ENCODE assay signal across 22 cellular contexts in genomic region chr3:154690413-154690812, GRCh38.
A peak's percentile ranks its signal among the peaks of the same experiment; 100 is the strongest.
DNase-seq lines count a peak whose midpoint lies in the region; ATAC-seq and TF ChIP-seq lines count a peak whose summit lies in the region.
"Had no signal": no experiment of that assay in that cellular context is flagged by ENCODE, and none has a peak within 500 bp of the region (broad histone marks: within the 10 kb centered on the region; RNA-seq: fewer than 3 reads in every experiment).

No MANE protein-coding gene starts in this region.

- POLR2A ChIA-PET in A673 (lab: Charles Lee; ENCODE audit: low non-redundant PET), result no interaction called here

- H3K4me1 ChIP-seq in A673 (ENCODE audit: insufficient read depth, low read length, poor library complexity, severe bottlenecking) (no peaks in the 10 kb centered on the region), esophagus muscularis mucosa (no peaks in the 10 kb centered on the region)
- H3K4me1 ChIP-seq: parathyroid adenoma had no signal

- intact Hi-C loops in A673 (cut with micrococcal nuclease; ENCODE audit: unreplicated experiment) (no loop called here), esophagus muscularis mucosa (cut with DNase I) (no loop called here)

- TF ChIP-seq CTCF in A673 (conservative IDR thresholded peaks at IDR 0.05; ENCODE audit: low read depth, low read length) (no peak), esophagus muscularis mucosa (IDR thresholded peaks at IDR 0.05) (no peak)

- H3K27me3 ChIP-seq in A673 (replicated peaks; ENCODE audit: insufficient read depth, low read depth, low read length, poor library complexity) (no peaks in the 10 kb centered on the region), esophagus muscularis mucosa (no peaks in the 10 kb centered on the region)

- no TSS peak for BruUV-seq in A673 (replicated peaks; lab: Mats Ljungman, UMichigan)

- CTCF ChIA-PET in A673 (lab: Charles Lee), result no interaction called here

- H3K4me3 Mint-ChIP-seq in stimulated activated effector memory CD8-positive, alpha-beta T cell treated with anti-CD3 and anti-CD28 coated beads, Interleukin-12 subunit alpha, Interleukin-12 subunit beta, amount 100 ng/mL, for 72 hours, result no peak overlapping the region
- H3K4me3 Mint-ChIP-seq: activated naive CD4-positive, alpha-beta T cell treated with anti-CD3 and anti-CD28 coated beads, Interleukin-2, amount 50 U/mL, for 24 hours; B cell; IgD-negative memory B cell; immature natural killer cell; naive thymus-derived CD4-positive, alpha-beta T cell had no signal

- H3K36me3 ChIP-seq in A673 (ENCODE audit: insufficient read depth, low read length, poor library complexity, severe bottlenecking) (no peaks in the 10 kb centered on the region), esophagus muscularis mucosa (no peaks in the 10 kb centered on the region)

- H3K9me3 Mint-ChIP-seq in stimulated activated effector memory CD8-positive, alpha-beta T cell treated with anti-CD3 and anti-CD28 coated beads, Interleukin-12 subunit alpha, Interleukin-12 subunit beta, amount 100 ng/mL, for 72 hours, result peaks cover 5% of the 10 kb centered on the region
- H3K9me3 Mint-ChIP-seq: activated naive CD4-positive, alpha-beta T cell treated with anti-CD3 and anti-CD28 coated beads, Interleukin-2, amount 50 U/mL, for 24 hours; IgD-negative memory B cell; naive thymus-derived CD4-positive, alpha-beta T cell had no signal

- no peaks in the 10 kb centered on the region for H3K36me3 Mint-ChIP-seq in stimulated activated effector memory CD8-positive, alpha-beta T cell treated with anti-CD3 and anti-CD28 coated beads, Interleukin-12 subunit alpha, Interleukin-12 subunit beta, amount 100 ng/mL, for 72 hours
- H3K36me3 Mint-ChIP-seq: activated naive CD4-positive, alpha-beta T cell treated with anti-CD3 and anti-CD28 coated beads, Interleukin-2, amount 50 U/mL, for 24 hours; IgD-negative memory B cell; immature natural killer cell; naive thymus-derived CD4-positive, alpha-beta T cell had no signal

- H3K27ac ChIP-seq in A673 (ENCODE audit: low read depth, low read length, poor library complexity, severe bottlenecking), result no peak overlapping the region
- no peak overlapping the region for H3K27ac ChIP-seq in esophagus muscularis mucosa (replicated peaks in 1 of 4)
- H3K27ac ChIP-seq: parathyroid adenoma had no signal

- peak; percentile 51 for ATAC-seq in GM18867 (IDR thresholded peaks at IDR 0.05; ENCODE audit: unreplicated experiment)
- peak; percentile 62 for ATAC-seq in GM21717 (IDR thresholded peaks at IDR 0.05; ENCODE audit: unreplicated experiment)
- peak; percentile 48 for ATAC-seq in HG03196 (IDR thresholded peaks at IDR 0.05; ENCODE audit: unreplicated experiment)
- peak; percentile 24 for ATAC-seq in stimulated activated effector memory CD8-positive, alpha-beta T cell treated with anti-CD3 and anti-CD28 coated beads, Interleukin-12 subunit alpha, Interleukin-12 subunit beta, amount 100 ng/mL, for 72 hours
- ATAC-seq: activated CD4-positive, CD25-positive, alpha-beta regulatory T cell treated with anti-CD3 and anti-CD28 coated beads, Interleukin-2, amount 50 U/mL, for 24 hours; naive thymus-derived CD4-positive, alpha-beta T cell had no signal

- no peak for TF ChIP-seq POLR2A in esophagus muscularis mucosa (IDR thresholded peaks at IDR 0.05; ENCODE audit: low read depth)

- DNase-seq in stimulated activated effector memory CD8-positive, alpha-beta T cell treated with anti-CD3 and anti-CD28 coated beads, Interleukin-12 subunit alpha, Interleukin-12 subunit beta, amount 100 ng/mL, for 72 hours (ENCODE audit: low spot score in 2 of 2), result no peak
- no peak for DNase-seq in A673 (ENCODE audit: low spot score)
- DNase-seq in esophagus muscularis mucosa (ENCODE audit: extremely low spot score), result no peak
- DNase-seq in iPS-NIHi11 (ENCODE audit: low spot score), result no peak
- DNase-seq: activated CD8-positive, alpha-beta memory T cell treated with anti-CD3 and anti-CD28 coated beads, Interleukin-2, amount 50 U/mL, for 48 hours; dermis blood vessel endothelial cell; DMS 273 treated with DMSO at 0.1 percent for 48 hours; immature natural killer cell; naive thymus-derived CD4-positive, alpha-beta T cell; NCI-H2029; NCI-H510A treated with DMSO at 0.1 percent for 48 hours; SHP77 treated with DMSO at 0.1 percent for 48 hours; stimulated activated CD4-positive, alpha-beta T cell treated with anti-CD3 and anti-CD28 coated beads, Interleukin-4, amount 100 ng/mL, for 1 hour; stimulated activated CD8-positive, alpha-beta memory T cell treated with anti-CD3 and anti-CD28 coated beads, Interleukin-4, amount 100 ng/mL, for 48 hours had no signal

- no peaks in the 10 kb centered on the region for H3K4me1 Mint-ChIP-seq in stimulated activated effector memory CD8-positive, alpha-beta T cell treated with anti-CD3 and anti-CD28 coated beads, Interleukin-12 subunit alpha, Interleukin-12 subunit beta, amount 100 ng/mL, for 72 hours
- H3K4me1 Mint-ChIP-seq: activated naive CD4-positive, alpha-beta T cell treated with anti-CD3 and anti-CD28 coated beads, Interleukin-2, amount 50 U/mL, for 24 hours; B cell; IgD-negative memory B cell; immature natural killer cell; naive thymus-derived CD4-positive, alpha-beta T cell had no signal

- H3K27ac Mint-ChIP-seq in stimulated activated effector memory CD8-positive, alpha-beta T cell treated with anti-CD3 and anti-CD28 coated beads, Interleukin-12 subunit alpha, Interleukin-12 subunit beta, amount 100 ng/mL, for 72 hours, result no peak overlapping the region
- H3K27ac Mint-ChIP-seq: activated naive CD4-positive, alpha-beta T cell treated with anti-CD3 and anti-CD28 coated beads, Interleukin-2, amount 50 U/mL, for 24 hours; B cell; immature natural killer cell; naive thymus-derived CD4-positive, alpha-beta T cell had no signal

- H3K9me3 ChIP-seq in A673 (ENCODE audit: low read depth, low read length, poor library complexity, severe bottlenecking) (no peaks in the 10 kb centered on the region), esophagus muscularis mucosa (no peaks in the 10 kb centered on the region)

- H3K4me3 ChIP-seq in A673 (ENCODE audit: low read depth, low read length, poor library complexity, severe bottlenecking), result no peak overlapping the region
- no peak overlapping the region for H3K4me3 ChIP-seq in esophagus muscularis mucosa

- TF ChIP-seq EP300 in esophagus muscularis mucosa (IDR thresholded peaks at IDR 0.05), result no peak
